1 cellular context compared by ENCODE assay signal in the genomic region with DNA sequence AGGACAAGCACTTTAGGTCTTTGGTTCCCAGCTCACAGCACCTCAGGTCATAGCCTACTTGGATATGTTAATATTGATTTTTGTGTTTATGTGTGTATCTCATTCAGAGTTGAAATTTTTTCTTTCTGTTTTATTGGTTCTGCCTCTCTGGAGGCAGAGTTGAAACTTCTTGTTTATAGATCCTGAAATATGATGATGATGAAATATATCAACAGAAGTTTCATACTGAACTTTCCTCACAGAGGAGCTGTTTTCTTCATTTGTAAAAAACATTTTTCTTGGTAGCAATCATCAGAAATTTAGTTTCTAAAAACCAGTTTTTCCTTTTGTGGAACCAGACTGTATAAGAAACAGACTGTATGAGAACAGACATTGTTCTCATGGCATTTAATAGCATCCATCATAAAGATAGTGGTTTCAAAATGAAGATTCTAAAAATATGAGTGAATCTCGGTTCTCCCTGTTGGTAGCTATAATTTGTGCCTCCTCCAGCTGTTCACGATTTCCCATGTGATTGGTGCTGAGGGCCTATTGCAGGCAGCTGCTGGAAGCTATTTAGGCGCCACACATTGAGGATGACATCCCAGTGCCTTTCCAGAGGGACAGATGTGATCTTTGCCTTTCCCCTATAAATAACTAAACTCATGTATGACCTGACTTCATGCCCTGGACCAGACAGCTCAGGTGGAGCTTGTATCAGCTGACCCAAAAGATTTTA.
TF ChIP-seq lines count a peak whose summit lies in the region.

No MANE protein-coding gene starts in this region.

TF ChIP-seq in IMR-90, 13 proteins besides CTCF, POLR2A, EP300 and RAD21 (continued from another document):
- 0 out of 2 replicates have a peak, but pooled peaks have one; percentile 39 for TF ChIP-seq CEBPB (IDR thresholded peaks at IDR 0.05; ENCODE audit: low read depth, low read length)
TF ChIP-seq in IMR-90: peak in this region for 1.
